ENCODE assay signal across 28 cellular contexts in genomic region chr10:101218423-101219136, GRCh38. TPM values are rescaled to one million over a fixed set of nuclear protein-coding genes. Genes with fewer than 3 reads are reported as not detected.
A peak's percentile ranks its signal among the peaks of the same experiment; 100 is the strongest.
DNase-seq lines count a peak whose midpoint lies in the region; ATAC-seq and TF ChIP-seq lines count a peak whose summit lies in the region.
"Had no signal": no experiment of that assay in that cellular context is flagged by ENCODE, and none has a peak within 500 bp of the region (broad histone marks: within the 10 kb centered on the region; RNA-seq: fewer than 3 reads in every experiment).

No MANE protein-coding gene starts in this region.

- H3K27ac Mint-ChIP-seq in activated T-cell treated with anti-CD3 and anti-CD28 coated beads, Interleukin-2, amount 50 U/mL, for 72 hours: peak overlapping the region; percentile 56
- peak overlapping the region; percentile 61 to 80 (median 73) for H3K27ac Mint-ChIP-seq in IgD-negative memory B cell
- H3K27ac Mint-ChIP-seq in glutamatergic neuron (ENCODE audit: unreplicated experiment): no peak overlapping the region
- peak overlapping the region; percentile 79 for H3K27ac Mint-ChIP-seq in stimulated activated naive B cell treated with anti-CD40 and anti-IgM and Interleukin-4, amounts not matched to agents 10 μg/mL and 1 μg/mL and 100 μg/mL, for 72 hours
- H3K27ac Mint-ChIP-seq: CD8-positive, alpha-beta T cell; dendritic cell treated with granulocyte-macrophage colony-stimulating factor and Interleukin-4, amounts not matched to agents 40 ng/mL and 50 ng/mL, for 4 days; stimulated activated memory B cell treated with anti-CD40 and anti-IgM and Interleukin-4, amounts not matched to agents 10 μg/mL and 1 μg/mL and 100 μg/mL, for 72 hours had no signal

- no peaks in the 10 kb centered on the region for H3K36me3 Mint-ChIP-seq in activated T-cell treated with anti-CD3 and anti-CD28 coated beads, Interleukin-2, amount 50 U/mL, for 72 hours (ENCODE audit: insufficient read depth in 2 of 2)
- no peaks in the 10 kb centered on the region for H3K36me3 Mint-ChIP-seq in IgD-negative memory B cell
- no peaks in the 10 kb centered on the region for H3K36me3 Mint-ChIP-seq in glutamatergic neuron (ENCODE audit: unreplicated experiment)
- H3K36me3 Mint-ChIP-seq in stimulated activated naive B cell treated with anti-CD40 and anti-IgM and Interleukin-4, amounts not matched to agents 10 μg/mL and 1 μg/mL and 100 μg/mL, for 72 hours: peaks cover 0 to 1% of the 10 kb centered on the region in 2 donors
- H3K36me3 Mint-ChIP-seq: CD8-positive, alpha-beta T cell; stimulated activated memory B cell treated with anti-CD40 and anti-IgM and Interleukin-4, amounts not matched to agents 10 μg/mL and 1 μg/mL and 100 μg/mL, for 72 hours had no signal

- no peak for ATAC-seq in activated T-cell treated with anti-CD3 and anti-CD28 coated beads, Interleukin-2, amount 50 U/mL, for 72 hours (replicated peaks in 1 of 2)
- no peak for ATAC-seq in stimulated activated naive B cell treated with anti-CD40 and anti-IgM and Interleukin-4, amounts not matched to agents 10 μg/mL and 1 μg/mL and 100 μg/mL, for 72 hours (replicated peaks)
- ATAC-seq in left cardiac atrium: no peak
- ATAC-seq: CD8-positive, alpha-beta T cell; foreskin keratinocyte; stimulated activated memory B cell treated with anti-CD40 and anti-IgM and Interleukin-4, amounts not matched to agents 10 μg/mL and 1 μg/mL and 100 μg/mL, for 72 hours had no signal

- H3K4me3 Mint-ChIP-seq in activated T-cell treated with anti-CD3 and anti-CD28 coated beads, Interleukin-2, amount 50 U/mL, for 72 hours: peak overlapping the region in 1 of 2 donors; percentile 9
- H3K4me3 Mint-ChIP-seq in IgD-negative memory B cell: peak overlapping the region in 3 of 4 donors; percentile 5 to 82 (median 50)
- peak overlapping the region; percentile 32 for H3K4me3 Mint-ChIP-seq in glutamatergic neuron (ENCODE audit: unreplicated experiment)
- no peak overlapping the region for H3K4me3 Mint-ChIP-seq in stimulated activated naive B cell treated with anti-CD40 and anti-IgM and Interleukin-4, amounts not matched to agents 10 μg/mL and 1 μg/mL and 100 μg/mL, for 72 hours
- H3K4me3 Mint-ChIP-seq: CD8-positive, alpha-beta T cell; dendritic cell treated with granulocyte-macrophage colony-stimulating factor and Interleukin-4, amounts not matched to agents 40 ng/mL and 50 ng/mL, for 4 days; stimulated activated memory B cell treated with anti-CD40 and anti-IgM and Interleukin-4, amounts not matched to agents 10 μg/mL and 1 μg/mL and 100 μg/mL, for 72 hours had no signal

- H3K4me1 Mint-ChIP-seq in activated T-cell treated with anti-CD3 and anti-CD28 coated beads, Interleukin-2, amount 50 U/mL, for 72 hours (ENCODE audit: low read depth): peaks cover 30% of the 10 kb centered on the region
- H3K4me1 Mint-ChIP-seq in IgD-negative memory B cell: peaks cover 19 to 29% (median 22%) of the 10 kb centered on the region in 3 donors
- H3K4me1 Mint-ChIP-seq in glutamatergic neuron (ENCODE audit: low read depth, unreplicated experiment): peaks cover 12% of the 10 kb centered on the region
- H3K4me1 Mint-ChIP-seq in stimulated activated naive B cell treated with anti-CD40 and anti-IgM and Interleukin-4, amounts not matched to agents 10 μg/mL and 1 μg/mL and 100 μg/mL, for 72 hours: peaks cover 41 to 69% of the 10 kb centered on the region in 2 donors

- no peak for TF ChIP-seq CTCF in glutamatergic neuron (IDR thresholded peaks at IDR 0.05; ENCODE audit: partially characterized antibody, unreplicated experiment)

- no peak for DNase-seq in activated T-cell treated with anti-CD3 and anti-CD28 coated beads, Interleukin-2, amount 50 U/mL, for 72 hours
- no peak for DNase-seq in activated T-cell treated with anti-CD3 and anti-CD28 coated beads, Interleukin-2, amount 50 U/mL, for 1 hour
- DNase-seq in glutamatergic neuron: no peak
- no peak for DNase-seq in stimulated activated naive B cell treated with anti-CD40 and anti-IgM and Interleukin-4, amounts not matched to agents 10 μg/mL and 1 μg/mL and 100 μg/mL, for 72 hours
- DNase-seq in left cardiac atrium: no peak
- DNase-seq in ACHN: no peak
- DNase-seq in H4 (ENCODE audit: low spot score): no peak
- DNase-seq: activated CD8-positive, alpha-beta memory T cell treated with anti-CD3 and anti-CD28 coated beads for 24 hours; activated effector memory CD4-positive, alpha-beta T cell treated with anti-CD3 and anti-CD28 coated beads, Interleukin-2, amount 50 U/mL, for 16 hours; amygdala; CD8-positive, alpha-beta T cell; DMS79 treated with DMSO at 0.1 percent for 48 hours; foreskin keratinocyte; HCEC 1CT; hypothalamus; kidney; mammary epithelial cell; NCI-H187; NCI-H226; OCI-M1; SHP77; WERI-Rb-1 had no signal

- intact Hi-C loops in left cardiac atrium (cut with DNase I): loop anchor here (5.0 to 10.0 kb wide), 3 partner anchors 246 to 556 kb away; partner anchors contain the start of gene FGF8 (in 1 of the 2)

- H3K9me3 Mint-ChIP-seq in activated T-cell treated with anti-CD3 and anti-CD28 coated beads, Interleukin-2, amount 50 U/mL, for 72 hours: no peaks in the 10 kb centered on the region
- H3K9me3 Mint-ChIP-seq in IgD-negative memory B cell (peaks cover 0 to 5% (median 0%) of the 10 kb centered on the region in 3 donors), glutamatergic neuron (ENCODE audit: unreplicated experiment) (peaks cover 7% of the 10 kb centered on the region)
- H3K9me3 Mint-ChIP-seq in stimulated activated naive B cell treated with anti-CD40 and anti-IgM and Interleukin-4, amounts not matched to agents 10 μg/mL and 1 μg/mL and 100 μg/mL, for 72 hours: no peaks in the 10 kb centered on the region
- H3K9me3 Mint-ChIP-seq: CD8-positive, alpha-beta T cell; dendritic cell treated with granulocyte-macrophage colony-stimulating factor and Interleukin-4, amounts not matched to agents 40 ng/mL and 50 ng/mL, for 4 days; stimulated activated memory B cell treated with anti-CD40 and anti-IgM and Interleukin-4, amounts not matched to agents 10 μg/mL and 1 μg/mL and 100 μg/mL, for 72 hours had no signal

- peaks cover 85% of the 10 kb centered on the region for H3K27me3 Mint-ChIP-seq in activated T-cell treated with anti-CD3 and anti-CD28 coated beads, Interleukin-2, amount 50 U/mL, for 72 hours (ENCODE audit: low read depth)
- H3K27me3 Mint-ChIP-seq in IgD-negative memory B cell: peaks cover 81% of the 10 kb centered on the region
- H3K27me3 Mint-ChIP-seq in glutamatergic neuron (ENCODE audit: unreplicated experiment): peaks cover 39% of the 10 kb centered on the region
- H3K27me3 Mint-ChIP-seq in stimulated activated naive B cell treated with anti-CD40 and anti-IgM and Interleukin-4, amounts not matched to agents 10 μg/mL and 1 μg/mL and 100 μg/mL, for 72 hours: peaks cover 80 to 99% of the 10 kb centered on the region in 2 donors

- in situ Hi-C loops in ACHN (cut with HindIII; ENCODE audit: low pct_ligation_motif_present, low pct_unique_long_range_greater_than_20kb, low sequenced_read_pairs): no loop called here

RNA-seq across cellular contexts. Expression of gene LBX1, which starts 10.7 kb away (rescaled TPM):
- total RNA-seq in activated T-cell treated with anti-CD3 and anti-CD28 coated beads, Interleukin-2, amount 50 U/mL, for 72 hours: not detected
- not detected for polyA plus RNA-seq in IgD-negative memory B cell
- total RNA-seq in glutamatergic neuron (ENCODE audit: unreplicated experiment) (not detected), left cardiac atrium (not detected)
- not detected in 2 replicates for total RNA-seq in H4 (2014; rRNA removed; shearing (Covaris generic))
- total RNA-seq: cardiac muscle cell; CD8-positive, alpha-beta T cell; epithelial cell of proximal tubule; foreskin keratinocyte; kidney; mammary epithelial cell; T-helper 1 cell treated with Interleukin-12 subunit alpha and Interleukin-12 subunit beta and Interleukin-4 antibody, amounts not matched to agents 30 ng/mL and 1 ng/mL, for 36 hours had no signal
- polyA plus RNA-seq: cardiac muscle cell, foreskin keratinocyte, mammary epithelial cell had no signal

Comparison
In these comparisons a context has a peak if more than half of its experiments do, and no peak if none do; other contexts are left out.
1. H3K4me3 Mint-ChIP-seq: peak in IgD-negative memory B cell (3 of 4) and glutamatergic neuron (single experiment); none in stimulated activated naive B cell treated with anti-CD40 and anti-IgM and Interleukin-4, amounts not matched to agents 10 μg/mL and 1 μg/mL and 100 μg/mL, for 72 hours (0 of 2).